In genomic region chr14:96568646-96569045, GRCh38 we compare ENCODE assay signal across 26 cellular contexts.
"Had no signal": no experiment of that assay in that cellular context is flagged by ENCODE, and none has a peak within 500 bp of the region (broad histone marks: within the 10 kb centered on the region; RNA-seq: fewer than 3 reads in every experiment).

No MANE protein-coding gene starts in this region.

- H3K4me1 Mint-ChIP-seq: stimulated activated memory B cell treated with anti-CD40 and anti-IgM and Interleukin-4, amounts not matched to agents 10 μg/mL and 1 μg/mL and 100 μg/mL, for 72 hours had no signal

- H3K36me3 ChIP-seq: ovary had no signal

- FAIRE-seq: endothelial cell of umbilical vein, keratinocyte had no signal

- H3K27me3 Mint-ChIP-seq: stimulated activated memory B cell treated with anti-CD40 and anti-IgM and Interleukin-4, amounts not matched to agents 10 μg/mL and 1 μg/mL and 100 μg/mL, for 72 hours; type B pancreatic cell had no signal

- H3K4me1 ChIP-seq: lower lobe of right lung, psoas muscle, spleen, testis had no signal

- ATAC-seq: gastrocnemius medialis; left ventricle myocardium superior; lower lobe of right lung; natural killer cell; psoas muscle; right cardiac atrium; stimulated activated memory B cell treated with anti-CD40 and anti-IgM and Interleukin-4, amounts not matched to agents 10 μg/mL and 1 μg/mL and 100 μg/mL, for 72 hours; stimulated activated naive CD8-positive, alpha-beta T cell treated with anti-CD3 and anti-CD28 coated beads, Interleukin-15, Interleukin-2, amounts not matched to agents 100 U/mL and 50 U/mL, for 24 hours had no signal

- H3K27me3 ChIP-seq: esophagus squamous epithelium, gastrocnemius medialis, ovary, sigmoid colon, spleen, testis, tibial artery had no signal

- H3K9me3 Mint-ChIP-seq: natural killer cell; stimulated activated memory B cell treated with anti-CD40 and anti-IgM and Interleukin-4, amounts not matched to agents 10 μg/mL and 1 μg/mL and 100 μg/mL, for 72 hours; type B pancreatic cell had no signal

- DNase-seq: dermis blood vessel endothelial cell; effector memory CD4-positive, alpha-beta T cell; esophagus squamous epithelium; foreskin fibroblast; gastrocnemius medialis; head of caudate nucleus; left ventricle myocardium superior; lower lobe of right lung; natural killer cell; occipital lobe; ovary; posterior cingulate gyrus; psoas muscle; right cardiac atrium; sigmoid colon; spleen; stimulated activated CD4-positive, alpha-beta T cell treated with anti-CD3 and anti-CD28 coated beads, Interleukin-4, amount 100 ng/mL, for 4 hours; stimulated activated naive CD8-positive, alpha-beta T cell treated with anti-CD3 and anti-CD28 coated beads, Interleukin-15, Interleukin-2, amounts not matched to agents 100 U/mL and 50 U/mL, for 24 hours; substantia nigra; testis; tibial artery had no signal

- H3K9me3 ChIP-seq: esophagus squamous epithelium, gastrocnemius medialis, lower lobe of right lung, ovary, psoas muscle, sigmoid colon, spleen, testis, tibial artery had no signal

- H3K27ac Mint-ChIP-seq: stimulated activated memory B cell treated with anti-CD40 and anti-IgM and Interleukin-4, amounts not matched to agents 10 μg/mL and 1 μg/mL and 100 μg/mL, for 72 hours; type B pancreatic cell had no signal

- H3K4me3 Mint-ChIP-seq: natural killer cell; stimulated activated memory B cell treated with anti-CD40 and anti-IgM and Interleukin-4, amounts not matched to agents 10 μg/mL and 1 μg/mL and 100 μg/mL, for 72 hours; type B pancreatic cell had no signal

- H3K4me3 ChIP-seq: coronary artery, esophagus squamous epithelium, gastrocnemius medialis, lower lobe of right lung, ovary, psoas muscle, sigmoid colon, spleen, testis, tibial artery had no signal

- H3K27ac ChIP-seq: coronary artery, esophagus squamous epithelium, gastrocnemius medialis, lower lobe of right lung, ovary, psoas muscle, sigmoid colon, spleen, testis, tibial artery had no signal
